In the genomic region with DNA sequence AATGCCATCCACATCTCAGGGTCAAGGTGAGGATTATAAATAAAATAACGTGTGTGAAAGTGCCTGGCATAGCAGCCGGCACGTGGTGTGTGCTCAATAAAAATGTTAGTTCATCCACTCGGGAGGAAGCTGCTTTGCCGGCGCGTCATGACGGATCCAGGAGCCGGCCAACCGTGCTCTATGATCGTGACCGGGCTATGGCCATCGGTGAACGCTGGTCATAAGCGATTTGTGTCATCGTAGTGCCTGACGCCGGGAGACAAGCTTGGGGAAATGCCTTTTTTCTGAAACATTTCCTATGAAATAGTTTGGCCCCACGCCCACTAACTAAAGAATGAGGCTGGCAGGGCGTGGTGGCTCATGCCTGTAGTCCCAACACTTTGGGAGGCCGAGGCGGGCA, we compare ENCODE assay signal across 8 cellular contexts.
DNase-seq lines count a peak whose midpoint lies in the region; ATAC-seq, FAIRE-seq and TF ChIP-seq lines count a peak whose summit lies in the region.

No MANE protein-coding gene starts in this region.

- H3K27ac ChIP-seq in foreskin keratinocyte = no peak overlapping the region
- H3K27ac ChIP-seq in pancreas = peak overlapping the region; percentile 25 to 45 (median 31)

- H3K27me3 ChIP-seq in foreskin keratinocyte (peaks cover 2% of the 10 kb centered on the region), pancreas (no peaks in the 10 kb centered on the region), MG63 (no peaks in the 10 kb centered on the region)

- FAIRE-seq in pancreas (lab: Jason Lieb, UNC) = no peak

- H3K4me3 ChIP-seq in WI38 (ENCODE audit: low read depth, low read length) (peak overlapping the region; percentile 55), pancreas (peak overlapping the region in 3 of 4 donors; percentile 20 to 48 (median 41)), MG63 (no peak overlapping the region)

- H3K36me3 ChIP-seq in pancreas (no peaks in the 10 kb centered on the region), MG63 (no peaks in the 10 kb centered on the region)

- intact Hi-C loops in pancreas (cut with DNase I) = no loop called here

- H3K4me1 ChIP-seq in foreskin keratinocyte (no peaks in the 10 kb centered on the region), pancreas (peaks cover 0 to 7% (median 0%) of the 10 kb centered on the region in 3 donors)

- ATAC-seq in foreskin keratinocyte (peak; percentile 60), pancreas (peak; percentile 21 to 59 (median 42)), GM18858 (IDR thresholded peaks at IDR 0.05; ENCODE audit: unreplicated experiment) (no peak)

- no peaks in the 10 kb centered on the region for H3K9me3 ChIP-seq in pancreas
- no peaks in the 10 kb centered on the region for H3K9me3 ChIP-seq in MG63

- WGBS in pancreas, 2 donors = 27 to 45% methylated on average over 22 of the region's 22 CpGs

- DNase-seq in Daoy (ENCODE audit: low read depth) (peak; percentile 72), foreskin keratinocyte (peak; percentile 62 to 83), pancreas (peak in 3 of 6 donors; percentile 7 to 57 (median 16)), NCI-H510A treated with DMSO at 0.1 percent for 48 hours (lab: John Stamatoyannopoulos, UW) (no peak), NCI-H2196 (lab: John Stamatoyannopoulos, UW; ENCODE audit: unreplicated experiment) (no peak), MG63 (no peak)

- TF ChIP-seq CTCF in WI38 (IDR thresholded peaks at IDR 0.05; ENCODE audit: low read depth, low read length) (no peak), foreskin keratinocyte (conservative IDR thresholded peaks at IDR 0.05) (no peak), pancreas (IDR thresholded peaks at IDR 0.05) (no peak)

Comparison
In these comparisons a context has a peak if more than half of its experiments do, and no peak if none do; other contexts are left out.
1. DNase-seq: peak in Daoy (single experiment) and foreskin keratinocyte (2 of 2); none in NCI-H510A treated with DMSO at 0.1 percent for 48 hours (single experiment), NCI-H2196 (single experiment) and MG63 (single experiment).